In the genomic region with DNA sequence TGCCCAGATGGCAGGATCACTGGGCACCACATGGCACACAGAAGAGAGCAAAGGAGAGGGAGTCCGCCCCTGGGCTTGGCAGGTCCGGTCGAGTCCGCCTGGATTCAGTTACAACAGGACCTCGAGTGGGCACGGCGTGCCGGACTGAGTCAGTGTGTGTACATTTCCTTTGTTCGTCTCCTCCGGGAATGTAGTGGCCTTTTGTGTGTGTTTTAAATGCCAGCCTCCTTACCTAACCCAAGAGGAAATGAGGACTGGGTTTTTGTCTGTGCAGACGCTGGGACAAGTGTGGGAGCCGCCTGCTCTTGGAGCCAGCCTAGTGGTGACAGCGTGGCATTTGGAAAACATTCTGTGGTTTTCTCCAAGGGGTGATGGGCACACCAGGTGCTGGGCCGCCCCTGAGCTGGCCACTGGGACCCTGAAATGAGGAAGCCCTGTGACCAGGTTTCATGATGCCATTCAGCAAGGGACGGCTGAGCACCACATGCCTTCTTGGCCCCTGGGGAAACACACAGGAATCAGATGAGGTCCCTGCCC, we compare ENCODE assay signal across 8 cellular contexts. TPM values are rescaled to one million over a fixed set of nuclear protein-coding genes. Genes with fewer than 3 reads are reported as not detected.
DNase-seq lines count a peak whose midpoint lies in the region; ATAC-seq and TF ChIP-seq lines count a peak whose summit lies in the region.

No MANE protein-coding gene starts in this region.

- 59% methylated on average over 15 of the region's 15 CpGs for WGBS in urinary bladder

- no peak overlapping the region for H2AFZ ChIP-seq in GM23338

- peak overlapping the region; percentile 34 for H3K27ac ChIP-seq in urinary bladder (ENCODE audit: low read depth)
- H3K27ac ChIP-seq in GM23338 (ENCODE audit: low read depth) = no peak overlapping the region

- no peaks in the 10 kb centered on the region for H3K27me3 ChIP-seq in GM23338 (ENCODE audit: insufficient read depth)

- H3K4me3 ChIP-seq in AG04449 (ENCODE audit: low read depth, low read length) (peak overlapping the region; percentile 10), urinary bladder (ENCODE audit: low read depth, low read length) (no peak overlapping the region), GM23338 (no peak overlapping the region)

- DNase-seq in AG04449 (ENCODE audit: low read depth, low spot score) = no peak
- peak; percentile 68 for DNase-seq in HPDE6-E6E7 (ENCODE audit: extremely low spot score)
- no peak for DNase-seq in activated CD8-positive, alpha-beta T cell treated with anti-CD3 and anti-CD28 coated beads, Interleukin-2, amount 10 ng/mL, durations not matched to agents 7 days and 5 days
- DNase-seq in left lobe of liver (ENCODE audit: low spot score) = peak; percentile 80
- no peak for DNase-seq in GM23338 (ENCODE audit: low spot score)
- DNase-seq in posterior vena cava (ENCODE audit: low spot score) = no peak
- no peak for DNase-seq in NCI-H2081 treated with DMSO at 0.1 percent for 48 hours (lab: John Stamatoyannopoulos, UW)

- intact Hi-C loops in posterior vena cava (cut with DNase I) = no loop called here

- no peak overlapping the region for H3K4me2 ChIP-seq in GM23338

- peaks cover 24% of the 10 kb centered on the region for H3K4me1 Mint-ChIP-seq in activated CD8-positive, alpha-beta T cell treated with anti-CD3 and anti-CD28 coated beads, Interleukin-2, amount 10 ng/mL, durations not matched to agents 7 days and 5 days (ENCODE audit: low read depth)
- peaks cover 27% of the 10 kb centered on the region for H3K4me1 Mint-ChIP-seq in GM23338

- peaks cover 2% of the 10 kb centered on the region for H3K27me3 Mint-ChIP-seq in activated CD8-positive, alpha-beta T cell treated with anti-CD3 and anti-CD28 coated beads, Interleukin-2, amount 10 ng/mL, durations not matched to agents 7 days and 5 days (ENCODE audit: low read depth)
- peaks cover 8% of the 10 kb centered on the region for H3K27me3 Mint-ChIP-seq in GM23338 (ENCODE audit: insufficient read depth, low read depth, poor library complexity)

- H3K36me3 ChIP-seq in urinary bladder (ENCODE audit: insufficient read depth) (no peaks in the 10 kb centered on the region), GM23338 (ENCODE audit: insufficient read depth) (no peaks in the 10 kb centered on the region)

- H3K36me3 Mint-ChIP-seq in activated CD8-positive, alpha-beta T cell treated with anti-CD3 and anti-CD28 coated beads, Interleukin-2, amount 10 ng/mL, durations not matched to agents 7 days and 5 days (ENCODE audit: low read depth) = peaks cover 4% of the 10 kb centered on the region
- H3K36me3 Mint-ChIP-seq in GM23338 (ENCODE audit: low read depth) = no peaks in the 10 kb centered on the region

- H3K4me1 ChIP-seq in urinary bladder (ENCODE audit: insufficient read depth) = no peaks in the 10 kb centered on the region
- H3K4me1 ChIP-seq in GM23338 (ENCODE audit: insufficient read depth) = peaks cover 13% of the 10 kb centered on the region

- H3F3A ChIP-seq in GM23338 (replicated peaks; ENCODE audit: low read depth) = no peaks in the 10 kb centered on the region

- peaks cover 21% of the 10 kb centered on the region for H3K79me2 ChIP-seq in GM23338 (replicated peaks; ENCODE audit: insufficient read depth)

- H3K9me2 ChIP-seq in GM23338 (ENCODE audit: insufficient read depth) = no peaks in the 10 kb centered on the region

- peak; percentile 57 for ATAC-seq in activated CD8-positive, alpha-beta T cell treated with anti-CD3 and anti-CD28 coated beads, Interleukin-2, amount 10 ng/mL, durations not matched to agents 7 days and 5 days
- peak; percentile 54 for ATAC-seq in left lobe of liver
- ATAC-seq in GM23338 = no peak

- CTCF ChIA-PET in AG04449 (lab: Yijun Ruan, JAX) = interaction anchor here (0.7 to 1.6 kb wide), 4 partner anchors 10 to 44 kb away, joined by 3 to 6 read pairs (median 3); a partner anchor contains a TSS
- CTCF ChIA-PET in activated CD8-positive, alpha-beta T cell treated with anti-CD3 and anti-CD28 coated beads, Interleukin-2, amount 10 ng/mL, durations not matched to agents 7 days and 5 days (lab: Charles Lee) = interaction anchor here (1.5 kb wide), 1 partner anchor 141 kb away, joined by 5 read pairs; no protein-coding TSS in a partner anchor

- no peaks in the 10 kb centered on the region for H3K9me3 Mint-ChIP-seq in activated CD8-positive, alpha-beta T cell treated with anti-CD3 and anti-CD28 coated beads, Interleukin-2, amount 10 ng/mL, durations not matched to agents 7 days and 5 days (ENCODE audit: insufficient read depth)
- no peaks in the 10 kb centered on the region for H3K9me3 Mint-ChIP-seq in GM23338

- POLR2A ChIA-PET in AG04449 (lab: Yijun Ruan, JAX) = interaction anchor here (0.6 to 0.9 kb wide), 2 partner anchors 14 to 30 kb away, joined by 3 read pairs; no protein-coding TSS in a partner anchor
- POLR2A ChIA-PET in activated CD8-positive, alpha-beta T cell treated with anti-CD3 and anti-CD28 coated beads, Interleukin-2, amount 10 ng/mL, durations not matched to agents 7 days and 5 days (lab: Charles Lee) = no interaction called here

- no peak overlapping the region for H3K27ac Mint-ChIP-seq in activated CD8-positive, alpha-beta T cell treated with anti-CD3 and anti-CD28 coated beads, Interleukin-2, amount 10 ng/mL, durations not matched to agents 7 days and 5 days
- no peak overlapping the region for H3K27ac Mint-ChIP-seq in GM23338

- no peak overlapping the region for H3K4me3 Mint-ChIP-seq in activated CD8-positive, alpha-beta T cell treated with anti-CD3 and anti-CD28 coated beads, Interleukin-2, amount 10 ng/mL, durations not matched to agents 7 days and 5 days
- no peak overlapping the region for H3K4me3 Mint-ChIP-seq in GM23338

- TF ChIP-seq CTCF in AG04449 (IDR thresholded peaks at IDR 0.05; ENCODE audit: insufficient read depth, low read length, missing control alignments) = no peak
- no peak for TF ChIP-seq CTCF in GM23338 (conservative IDR thresholded peaks at IDR 0.05; ENCODE audit: low read depth in 2 of 2)

- H4K20me1 ChIP-seq in GM23338 (replicated peaks; ENCODE audit: insufficient read depth) = no peaks in the 10 kb centered on the region; the same call in 1 of the 2 replicates

TF ChIP-seq in GM23338, 12 proteins besides CTCF, POLR2A, EP300 and RAD21:
- TF ChIP-seq NANOG (IDR thresholded peaks at IDR 0.05; ENCODE audit: borderline replicate concordance) = no peak
- no peak for TF ChIP-seq ZNF331 (CRISPR knock-in tag; IDR thresholded peaks at IDR 0.05; ENCODE audit: low read depth)
- no peak for TF ChIP-seq EZH2phosphoT487 (IDR thresholded peaks at IDR 0.05; ENCODE audit: unreplicated experiment)

RNA-seq across cellular contexts. Expression of a gene that starts 9.6 kb away (rescaled TPM):
- total RNA-seq in activated CD8-positive, alpha-beta T cell treated with anti-CD3 and anti-CD28 coated beads, Interleukin-2, amount 10 ng/mL, durations not matched to agents 7 days and 5 days = 10 to 100 TPM; 19.9 to 20.9 TPM
- total RNA-seq in left lobe of liver = 84.5 TPM
- total RNA-seq in urinary bladder = 28.1 TPM
- polyA plus RNA-seq in urinary bladder = 38.3 TPM
- 10.4 and 11.2 TPM in 2 replicates for total RNA-seq in GM23338 (2014; rRNA removed; shearing (Covaris generic))
- polyA plus RNA-seq in GM23338 (2016; fragmentation: Nextera tagmentation; extraction: Ambion mirVana) = 6.5 and 8.1 TPM in 2 replicates
- 10 to 100 TPM; 56.9 to 62.7 TPM for total RNA-seq in posterior vena cava

Comparison
In these comparisons a context has a peak if more than half of its experiments do, and no peak if none do; other contexts are left out.
1. DNase-seq: peak in HPDE6-E6E7 (single experiment) and left lobe of liver (single experiment); none in AG04449 (single experiment), activated CD8-positive, alpha-beta T cell treated with anti-CD3 and anti-CD28 coated beads, Interleukin-2, amount 10 ng/mL, durations not matched to agents 7 days and 5 days (single experiment), GM23338 (single experiment), posterior vena cava (single experiment) and NCI-H2081 treated with DMSO at 0.1 percent for 48 hours (single experiment).